2 cellular contexts compared by ENCODE assay signal in the genomic region with DNA sequence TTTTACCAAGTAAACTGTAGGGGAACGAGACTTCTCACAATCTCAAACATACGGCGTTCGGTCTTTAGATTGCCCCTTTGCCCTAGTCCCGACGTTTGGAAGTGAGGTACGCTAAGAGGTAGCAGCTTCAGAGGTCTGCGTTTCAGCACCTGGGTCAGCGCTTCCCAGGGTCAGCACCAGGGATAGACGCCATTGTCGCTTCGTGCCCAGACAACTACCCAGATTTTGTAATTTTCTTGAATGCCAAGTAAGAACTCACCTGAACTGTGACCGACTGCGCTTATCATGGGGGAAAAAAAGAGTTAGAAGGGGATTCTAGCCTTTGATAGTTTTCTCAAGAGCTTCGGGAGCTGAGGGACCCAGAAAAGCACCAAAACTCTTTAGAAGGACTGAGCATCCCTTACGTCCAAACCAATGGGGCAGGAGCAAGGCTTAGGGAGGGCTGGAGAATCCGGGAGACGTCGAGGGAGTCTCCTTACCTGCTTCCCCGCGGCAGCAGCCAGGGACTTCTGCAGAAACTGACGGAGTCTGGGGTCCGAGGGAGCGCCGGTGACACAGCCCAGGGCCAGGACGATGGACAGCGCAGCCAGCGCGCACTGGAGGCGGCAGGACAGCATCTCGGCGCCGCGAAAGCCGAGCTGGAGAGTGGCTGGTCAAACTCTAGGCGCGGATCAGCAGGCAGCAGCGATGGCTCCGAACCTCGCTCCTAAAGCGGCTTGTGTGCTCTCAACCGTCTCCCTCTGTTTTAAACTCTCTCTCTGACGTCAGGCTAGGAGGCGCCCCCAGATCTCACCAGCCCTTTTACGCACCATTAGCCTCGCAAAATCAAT.
TF ChIP-seq lines count a peak whose summit lies in the region.

A gene (minus strand): TSS at position 720 of the 830 bp plus-strand sequence. CDS start 103 bp downstream, at position 617.

TF ChIP-seq in IMR-90, 13 proteins besides CTCF, POLR2A, EP300 and RAD21:
- no peak for TF ChIP-seq CEBPB (IDR thresholded peaks at IDR 0.05; ENCODE audit: low read depth, low read length)
- no peak for TF ChIP-seq MAZ (IDR thresholded peaks at IDR 0.05; ENCODE audit: borderline replicate concordance, low read depth, low read length)
- TF ChIP-seq FOS (IDR thresholded peaks at IDR 0.05; ENCODE audit: low read depth, low read length): no peak
- no peak for TF ChIP-seq SMC3 (IDR thresholded peaks at IDR 0.05; ENCODE audit: low read depth, low read length)
- peak; percentile 69 for TF ChIP-seq RCOR1 (IDR thresholded peaks at IDR 0.05; ENCODE audit: insufficient replicate concordance, low read length)
- TF ChIP-seq RFX5 (IDR thresholded peaks at IDR 0.05; ENCODE audit: low read depth, low read length): no peak
- no peak for TF ChIP-seq NFE2L2 (IDR thresholded peaks at IDR 0.05; ENCODE audit: low read depth, low read length)
- 0 out of 2 replicates have a peak, but pooled peaks have one; percentile 25 for TF ChIP-seq MXI1 (IDR thresholded peaks at IDR 0.05; ENCODE audit: borderline replicate concordance, low read depth, low read length)
- no peak for TF ChIP-seq MAFK (IDR thresholded peaks at IDR 0.05; ENCODE audit: low read depth, low read length)
- no peak for TF ChIP-seq BHLHE40 (IDR thresholded peaks at IDR 0.05; ENCODE audit: low read depth, low read length)
- no peak for TF ChIP-seq CHD1 (IDR thresholded peaks at IDR 0.05; ENCODE audit: low read depth, low read length)
TF ChIP-seq in IMR-90: peak in this region for 2.

TF ChIP-seq in GM12878, 131 proteins besides CTCF, POLR2A, EP300 and RAD21:
- TF ChIP-seq SIX5 (IDR thresholded peaks at IDR 0.05; ENCODE audit: low read depth, low read length, severe bottlenecking) (no peak), CBX5 (IDR thresholded peaks at IDR 0.05; ENCODE audit: low read depth) (no peak), SREBF1 (IDR thresholded peaks at IDR 0.05; ENCODE audit: low read length) (0 out of 2 replicates have a peak, but pooled peaks have one; percentile 24)
- TF ChIP-seq, protein P1, sequence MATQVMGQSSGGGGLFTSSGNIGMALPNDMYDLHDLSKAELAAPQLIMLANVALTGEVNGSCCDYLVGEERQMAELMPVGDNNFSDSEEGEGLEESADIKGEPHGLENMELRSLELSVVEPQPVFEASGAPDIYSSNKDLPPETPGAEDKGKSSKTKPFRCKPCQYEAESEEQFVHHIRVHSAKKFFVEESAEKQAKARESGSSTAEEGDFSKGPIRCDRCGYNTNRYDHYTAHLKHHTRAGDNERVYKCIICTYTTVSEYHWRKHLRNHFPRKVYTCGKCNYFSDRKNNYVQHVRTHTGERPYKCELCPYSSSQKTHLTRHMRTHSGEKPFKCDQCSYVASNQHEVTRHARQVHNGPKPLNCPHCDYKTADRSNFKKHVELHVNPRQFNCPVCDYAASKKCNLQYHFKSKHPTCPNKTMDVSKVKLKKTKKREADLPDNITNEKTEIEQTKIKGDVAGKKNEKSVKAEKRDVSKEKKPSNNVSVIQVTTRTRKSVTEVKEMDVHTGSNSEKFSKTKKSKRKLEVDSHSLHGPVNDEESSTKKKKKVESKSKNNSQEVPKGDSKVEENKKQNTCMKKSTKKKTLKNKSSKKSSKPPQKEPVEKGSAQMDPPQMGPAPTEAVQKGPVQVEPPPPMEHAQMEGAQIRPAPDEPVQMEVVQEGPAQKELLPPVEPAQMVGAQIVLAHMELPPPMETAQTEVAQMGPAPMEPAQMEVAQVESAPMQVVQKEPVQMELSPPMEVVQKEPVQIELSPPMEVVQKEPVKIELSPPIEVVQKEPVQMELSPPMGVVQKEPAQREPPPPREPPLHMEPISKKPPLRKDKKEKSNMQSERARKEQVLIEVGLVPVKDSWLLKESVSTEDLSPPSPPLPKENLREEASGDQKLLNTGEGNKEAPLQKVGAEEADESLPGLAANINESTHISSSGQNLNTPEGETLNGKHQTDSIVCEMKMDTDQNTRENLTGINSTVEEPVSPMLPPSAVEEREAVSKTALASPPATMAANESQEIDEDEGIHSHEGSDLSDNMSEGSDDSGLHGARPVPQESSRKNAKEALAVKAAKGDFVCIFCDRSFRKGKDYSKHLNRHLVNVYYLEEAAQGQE (IDR thresholded peaks at IDR 0.05; ENCODE audit: low read depth, low read length): peak; percentile 95
